ENCODE assay signal across 32 cellular contexts in the genomic region with DNA sequence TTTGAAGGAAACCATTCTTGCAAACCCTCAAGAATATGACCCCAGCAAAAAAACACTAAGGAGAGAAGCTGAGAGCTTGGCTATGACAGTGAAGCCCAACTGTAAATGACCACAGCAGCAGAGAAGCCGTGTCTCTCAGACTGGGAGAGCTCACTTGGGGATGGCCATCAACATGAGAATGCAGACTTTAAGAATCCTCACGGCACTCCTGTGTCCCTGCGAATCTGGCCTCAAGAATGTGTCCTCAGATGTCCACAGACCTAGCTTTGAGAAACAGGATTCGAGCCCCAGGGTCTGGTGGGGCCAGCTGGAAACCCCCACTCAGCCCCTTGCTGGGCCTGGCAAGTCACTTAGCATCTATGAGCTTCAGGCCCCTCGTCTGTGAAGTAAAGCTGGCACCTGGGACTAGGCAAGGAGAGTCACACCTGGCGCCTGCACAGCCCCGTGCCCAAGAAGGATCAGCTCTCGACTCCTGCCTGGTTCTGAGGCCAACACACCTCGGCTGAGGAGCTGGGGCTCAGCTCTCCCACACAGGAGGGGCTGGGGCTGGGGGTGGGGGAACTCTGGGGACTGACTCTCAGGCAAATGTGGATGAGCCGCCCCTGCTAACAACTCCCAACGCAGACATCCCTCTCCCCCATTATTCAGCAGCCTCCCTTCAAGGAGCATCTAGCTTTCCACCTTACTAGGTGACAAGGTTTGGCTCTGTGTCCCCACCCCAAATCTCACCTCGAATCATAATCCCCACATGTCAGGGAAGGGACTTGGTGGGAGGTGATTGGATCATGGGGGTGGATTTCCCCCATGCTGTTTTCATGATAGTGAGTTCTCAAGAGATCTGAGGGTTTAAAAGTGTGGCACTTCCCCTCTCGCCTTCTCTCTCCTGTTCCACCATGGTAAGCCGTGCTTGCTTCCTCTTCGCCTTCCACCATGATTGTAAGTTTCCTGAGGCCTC.
"Had no signal": no experiment of that assay in that cellular context is flagged by ENCODE, and none has a peak within 500 bp of the region (broad histone marks: within the 10 kb centered on the region; RNA-seq: fewer than 3 reads in every experiment).

No MANE protein-coding gene starts in this region.

- H3K4me1 ChIP-seq: gastrocnemius medialis, parathyroid adenoma, right atrium auricular region, thyroid gland, vagina had no signal

- H3K9me3 Mint-ChIP-seq: immature natural killer cell; mesothelial cell of epicardium; natural killer cell treated with Interleukin-12 subunit alpha and Interleukin-12 subunit beta and Interleukin-15 and Interleukin-18, amount 100 ng/mL, for 72 hours; neural crest cell; stimulated activated naive CD8-positive, alpha-beta T cell treated with anti-CD3 and anti-CD28 coated beads, Interleukin-15, amount 100 ng/mL, for 72 hours had no signal

- H3K9ac ChIP-seq: parathyroid adenoma had no signal

- H3K27ac ChIP-seq: epithelial cell of prostate, gastrocnemius medialis, parathyroid adenoma, right atrium auricular region, thyroid gland, vagina had no signal

- H3K27ac Mint-ChIP-seq: memory B cell; mesothelial cell of epicardium; natural killer cell treated with Interleukin-12 subunit alpha and Interleukin-12 subunit beta and Interleukin-15 and Interleukin-18, amount 100 ng/mL, for 72 hours; progenitor cell of endocrine pancreas; stimulated activated naive CD8-positive, alpha-beta T cell treated with anti-CD3 and anti-CD28 coated beads, Interleukin-15, amount 100 ng/mL, for 72 hours had no signal

- FAIRE-seq: colon had no signal

- H3K36me3 Mint-ChIP-seq: immature natural killer cell; mesothelial cell of epicardium; natural killer cell treated with Interleukin-12 subunit alpha and Interleukin-12 subunit beta and Interleukin-15 and Interleukin-18, amount 100 ng/mL, for 72 hours had no signal

- H3K27me3 ChIP-seq: dorsolateral prefrontal cortex, right atrium auricular region, thyroid gland, vagina had no signal

- H3K4me3 ChIP-seq: dorsolateral prefrontal cortex, gastrocnemius medialis, lung, mucosa of descending colon, right atrium auricular region, smooth muscle cell, thyroid gland, vagina had no signal

- DNase-seq: dorsolateral prefrontal cortex; effector CD4-positive, alpha-beta T cell; foreskin fibroblast; gastrocnemius medialis; hypothalamus; immature natural killer cell; islet precursor cell; mucosa of descending colon; naive B cell; stimulated activated CD4-positive, alpha-beta T cell treated with anti-CD3 and anti-CD28 coated beads, Interleukin-12 subunit alpha, Interleukin-12 subunit beta, amount 100 ng/mL, for 4 hours; stimulated activated CD4-positive, alpha-beta T cell treated with anti-CD3 and anti-CD28 coated beads, Interleukin-1b, Interleukin-23, amount 100 ng/mL, for 48 hours; stimulated activated CD4-positive, alpha-beta T cell treated with anti-CD3 and anti-CD28 coated beads, Interleukin-4, amount 100 ng/mL, for 1 hour; stimulated activated CD8-positive, alpha-beta memory T cell treated with anti-CD3 and anti-CD28 coated beads, Interleukin-4, amount 100 ng/mL, for 48 hours; stimulated activated naive CD4-positive, alpha-beta T cell; stimulated activated naive CD8-positive, alpha-beta T cell treated with anti-CD3 and anti-CD28 coated beads, Interleukin-15, amount 100 ng/mL, for 72 hours; thyroid gland; trophoblast cell had no signal

- H3K36me3 ChIP-seq: gastrocnemius medialis, right atrium auricular region, thyroid gland, vagina had no signal

- H3K4me3 Mint-ChIP-seq: immature natural killer cell; memory B cell; mesothelial cell of epicardium; naive B cell; natural killer cell treated with Interleukin-12 subunit alpha and Interleukin-12 subunit beta and Interleukin-15 and Interleukin-18, amount 100 ng/mL, for 72 hours; neural crest cell; stimulated activated naive CD8-positive, alpha-beta T cell treated with anti-CD3 and anti-CD28 coated beads, Interleukin-15, amount 100 ng/mL, for 72 hours had no signal

- H3K9me3 ChIP-seq: gastrocnemius medialis, mucosa of descending colon, right atrium auricular region, thyroid gland, vagina had no signal

- ATAC-seq: esophagus mucosa; gastrocnemius medialis; left lobe of liver; mucosa of descending colon; natural killer cell treated with Interleukin-12 subunit alpha and Interleukin-12 subunit beta and Interleukin-15 and Interleukin-18, amount 100 ng/mL, for 72 hours; sciatic nerve; stimulated activated naive CD8-positive, alpha-beta T cell treated with anti-CD3 and anti-CD28 coated beads, Interleukin-15, amount 100 ng/mL, for 72 hours had no signal

- H3K4me2 ChIP-seq: smooth muscle cell had no signal
